Comparison of ENCODE assay signal across 8 cellular contexts in the genomic region with DNA sequence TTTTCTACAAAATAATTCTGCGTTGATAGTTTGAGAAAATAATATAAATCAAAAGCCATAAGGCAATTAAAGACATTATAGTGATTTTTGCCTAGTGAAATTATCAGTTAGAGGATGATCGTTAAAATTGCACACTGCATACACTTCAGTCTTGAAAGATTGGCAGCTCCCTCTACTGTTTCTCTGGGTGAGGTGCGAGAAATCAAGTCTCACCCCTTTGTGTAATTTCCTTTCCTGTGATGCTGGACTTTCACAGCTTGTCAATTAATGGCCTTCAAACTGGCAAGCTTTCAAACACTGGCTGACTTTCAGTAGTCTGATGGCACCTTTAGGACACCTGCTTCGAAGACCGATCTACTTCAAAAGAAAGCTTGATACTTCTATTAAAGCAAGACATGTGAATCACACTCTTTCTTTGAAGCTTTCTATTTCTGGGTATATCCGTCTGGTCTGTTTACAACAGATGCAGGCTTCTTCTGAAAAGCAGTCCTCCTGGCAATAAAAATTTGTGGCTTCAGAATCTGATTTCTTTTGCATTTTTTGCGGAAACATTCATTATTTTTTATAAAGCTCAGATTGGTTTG.
A peak's percentile ranks its signal among the peaks of the same experiment; 100 is the strongest.
DNase-seq lines count a peak whose midpoint lies in the region; ATAC-seq and TF ChIP-seq lines count a peak whose summit lies in the region.

No MANE protein-coding gene starts in this region.

- H3K27me3 ChIP-seq in OCI-LY1 (ENCODE audit: insufficient read depth, low read length), result no peaks in the 10 kb centered on the region
- H3K27me3 ChIP-seq in hepatocyte, result no peaks in the 10 kb centered on the region

- H3K27ac ChIP-seq in HEK293 (ENCODE audit: extremely low read depth, low read depth, low read length) (no peak overlapping the region), OCI-LY1 (ENCODE audit: low read depth, low read length, poor library complexity, severe bottlenecking) (no peak overlapping the region), hepatocyte (no peak overlapping the region)

- H4K20me1 ChIP-seq in OCI-LY1 (ENCODE audit: insufficient read depth, low read length) (no peaks in the 10 kb centered on the region), hepatocyte (ENCODE audit: insufficient read depth, poor library complexity, severe bottlenecking) (no peaks in the 10 kb centered on the region)

- no peaks in the 10 kb centered on the region for H3K9me2 ChIP-seq in OCI-LY1 (ENCODE audit: low read depth, low read length)
- no peaks in the 10 kb centered on the region for H3K9me2 ChIP-seq in hepatocyte (replicated peaks; ENCODE audit: insufficient read depth)

- DNase-seq in Ammon's horn (ENCODE audit: low spot score), result peak; percentile 64
- DNase-seq in hepatocyte (ENCODE audit: low spot score), result peak; percentile 65
- DNase-seq in hepatic stellate cell (ENCODE audit: low spot score), result no peak
- DNase-seq in NCI-H2227 treated with DMSO at 0.1 percent for 48 hours (lab: John Stamatoyannopoulos, UW), result no peak
- no peak for DNase-seq in activated CD8-positive, alpha-beta T cell treated with anti-CD3 and anti-CD28 coated beads, Interleukin-2, amount 10 ng/mL, durations not matched to agents 7 days and 5 days

- no peak overlapping the region for H3K9ac ChIP-seq in OCI-LY1 (ENCODE audit: low read length)

- 44% methylated on average over 7 of the region's 7 CpGs for WGBS in hepatocyte (ENCODE audit: low lambda C conversion rate, missing lambda C conversion rate)

- ATAC-seq in HG03196 (IDR thresholded peaks at IDR 0.05; ENCODE audit: unreplicated experiment), result no peak
- no peak for ATAC-seq in activated CD8-positive, alpha-beta T cell treated with anti-CD3 and anti-CD28 coated beads, Interleukin-2, amount 10 ng/mL, durations not matched to agents 7 days and 5 days

- CTCF ChIA-PET in HEK293 (lab: Yijun Ruan, JAX), result interaction anchor here (0.6 to 0.8 kb wide), 3 partner anchors 464 to 1526 kb away, joined by 3 to 5 read pairs (median 3); no protein-coding TSS in a partner anchor
- CTCF ChIA-PET in activated CD8-positive, alpha-beta T cell treated with anti-CD3 and anti-CD28 coated beads, Interleukin-2, amount 10 ng/mL, durations not matched to agents 7 days and 5 days (lab: Charles Lee), result no interaction called here

- H3K36me3 ChIP-seq in HEK293 (ENCODE audit: control insufficient read depth in 2 of 2, insufficient read depth in 1 of 2, low read length in 2 of 2) (no peaks in the 10 kb centered on the region), OCI-LY1 (ENCODE audit: insufficient read depth, low read length) (no peaks in the 10 kb centered on the region), hepatocyte (replicated peaks; ENCODE audit: insufficient read depth, low read depth) (no peaks in the 10 kb centered on the region)

- no peaks in the 10 kb centered on the region for H3K36me3 Mint-ChIP-seq in activated CD8-positive, alpha-beta T cell treated with anti-CD3 and anti-CD28 coated beads, Interleukin-2, amount 10 ng/mL, durations not matched to agents 7 days and 5 days (ENCODE audit: low read depth)

- H2AFZ ChIP-seq in OCI-LY1 (ENCODE audit: low read length), result no peak overlapping the region
- H2AFZ ChIP-seq in hepatocyte, result no peak overlapping the region

- no peaks in the 10 kb centered on the region for H3K4me1 ChIP-seq in HEK293 (ENCODE audit: control insufficient read depth, insufficient read depth, low read length)
- no peaks in the 10 kb centered on the region for H3K4me1 ChIP-seq in OCI-LY1 (ENCODE audit: insufficient read depth, low read length, severe bottlenecking)
- no peaks in the 10 kb centered on the region for H3K4me1 ChIP-seq in hepatocyte (ENCODE audit: insufficient read depth)

- no peaks in the 10 kb centered on the region for H3K27me3 Mint-ChIP-seq in activated CD8-positive, alpha-beta T cell treated with anti-CD3 and anti-CD28 coated beads, Interleukin-2, amount 10 ng/mL, durations not matched to agents 7 days and 5 days (ENCODE audit: low read depth)

- POLR2A ChIA-PET in HEK293 (lab: Yijun Ruan, JAX), result no interaction called here
- POLR2A ChIA-PET in activated CD8-positive, alpha-beta T cell treated with anti-CD3 and anti-CD28 coated beads, Interleukin-2, amount 10 ng/mL, durations not matched to agents 7 days and 5 days (lab: Charles Lee), result no interaction called here

- TF ChIP-seq CTCF in HEK293 (tag by site-specific recombination; IDR thresholded peaks at IDR 0.05) (no peak), OCI-LY1 (IDR thresholded peaks at IDR 0.05; ENCODE audit: low read length) (peak; percentile 63), hepatocyte (IDR thresholded peaks at IDR 0.05; ENCODE audit: poor library complexity) (peak; percentile 75)

- H3K4me3 Mint-ChIP-seq in activated CD8-positive, alpha-beta T cell treated with anti-CD3 and anti-CD28 coated beads, Interleukin-2, amount 10 ng/mL, durations not matched to agents 7 days and 5 days, result no peak overlapping the region

- H3K4me3 ChIP-seq in HEK293 (ENCODE audit: low read depth, low read length) (no peak overlapping the region), OCI-LY1 (ENCODE audit: low read depth, low read length, poor library complexity, severe bottlenecking) (no peak overlapping the region), hepatocyte (no peak overlapping the region)

- H3K79me2 ChIP-seq in OCI-LY1 (ENCODE audit: insufficient read depth, low read length), result no peaks in the 10 kb centered on the region
- H3K79me2 ChIP-seq in hepatocyte, result no peaks in the 10 kb centered on the region

- no peak overlapping the region for H3K27ac Mint-ChIP-seq in activated CD8-positive, alpha-beta T cell treated with anti-CD3 and anti-CD28 coated beads, Interleukin-2, amount 10 ng/mL, durations not matched to agents 7 days and 5 days

- no peaks in the 10 kb centered on the region for H3K9me3 ChIP-seq in HEK293 (ENCODE audit: control insufficient read depth, insufficient read depth, low read depth, low read length)
- H3K9me3 ChIP-seq in OCI-LY1 (ENCODE audit: low read length), result no peaks in the 10 kb centered on the region
- H3K9me3 ChIP-seq in hepatocyte (ENCODE audit: low read depth), result no peaks in the 10 kb centered on the region

- H3K4me2 ChIP-seq in OCI-LY1 (ENCODE audit: low read length) (no peak overlapping the region), hepatocyte (no peak overlapping the region)

- no peaks in the 10 kb centered on the region for H3K9me3 Mint-ChIP-seq in activated CD8-positive, alpha-beta T cell treated with anti-CD3 and anti-CD28 coated beads, Interleukin-2, amount 10 ng/mL, durations not matched to agents 7 days and 5 days (ENCODE audit: insufficient read depth)

- H3F3A ChIP-seq in OCI-LY1 (ENCODE audit: insufficient read depth, low read length), result no peaks in the 10 kb centered on the region

- H3K4me1 Mint-ChIP-seq in activated CD8-positive, alpha-beta T cell treated with anti-CD3 and anti-CD28 coated beads, Interleukin-2, amount 10 ng/mL, durations not matched to agents 7 days and 5 days (ENCODE audit: low read depth), result no peaks in the 10 kb centered on the region

TF ChIP-seq in HEK293, 187 proteins besides CTCF, POLR2A, EP300 and RAD21:
- TF ChIP-seq ZNF112 (tag by site-specific recombination; IDR thresholded peaks at IDR 0.05) (no peak), ZNF654 (tag by site-specific recombination; IDR thresholded peaks at IDR 0.05; ENCODE audit: low read depth) (peak; percentile 27; the same call in 1 of the 2 replicates), KLF9 (tag by site-specific recombination; IDR thresholded peaks at IDR 0.05; ENCODE audit: low read depth) (no peak), ZNF664 (tag by site-specific recombination; IDR thresholded peaks at IDR 0.05) (no peak)

Comparison
In these comparisons a context has a peak if more than half of its experiments do, and no peak if none do; other contexts are left out.
1. DNase-seq: peak in Ammon's horn (single experiment) and hepatocyte (single experiment); none in hepatic stellate cell (single experiment), NCI-H2227 treated with DMSO at 0.1 percent for 48 hours (single experiment) and activated CD8-positive, alpha-beta T cell treated with anti-CD3 and anti-CD28 coated beads, Interleukin-2, amount 10 ng/mL, durations not matched to agents 7 days and 5 days (single experiment).